Comparison of ENCODE assay signal across 8 cellular contexts in the genomic region with DNA sequence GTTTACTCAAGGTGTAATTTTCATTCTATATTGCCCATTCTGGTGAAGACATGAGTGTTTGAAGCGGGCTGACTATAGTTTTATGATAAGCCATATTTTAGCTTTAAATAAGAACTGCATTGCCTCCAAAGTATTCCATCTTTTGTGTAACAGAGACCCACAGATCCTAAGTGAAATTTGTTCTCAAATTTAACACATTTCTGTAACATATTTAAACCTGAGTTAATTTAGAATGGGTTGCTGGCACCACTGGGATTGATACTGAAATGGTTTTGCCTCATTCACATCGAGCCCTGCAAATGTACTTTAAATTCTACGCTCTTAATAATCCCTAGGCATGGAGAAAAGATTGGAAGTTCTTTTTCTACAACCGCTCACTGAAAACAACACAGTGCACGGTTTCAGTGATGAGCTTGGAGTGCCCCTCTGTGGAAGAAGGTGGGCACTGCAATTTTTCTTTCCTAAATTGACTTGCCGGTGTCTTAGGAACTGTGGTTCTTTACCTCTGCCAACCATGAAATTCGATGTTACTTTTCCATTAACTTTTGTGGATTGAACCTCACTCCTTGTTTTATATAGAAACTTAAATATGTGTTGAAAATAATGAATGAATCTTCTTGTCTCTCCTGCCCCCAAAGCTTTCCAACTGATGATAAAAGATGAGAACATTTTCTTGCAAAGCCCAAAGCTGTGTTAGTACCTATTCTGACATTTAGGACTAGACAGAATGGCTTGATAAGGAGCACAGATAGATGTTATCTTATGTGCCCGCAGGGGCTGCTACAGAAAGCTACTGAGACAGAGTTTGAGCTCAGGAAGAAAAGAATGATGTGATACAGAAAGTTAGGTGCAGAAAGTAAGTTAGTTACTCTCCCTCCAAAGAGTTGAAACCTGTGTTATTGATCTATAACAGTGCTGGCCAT.
DNase-seq lines count a peak whose midpoint lies in the region; ATAC-seq and TF ChIP-seq lines count a peak whose summit lies in the region.

No MANE protein-coding gene starts in this region.

- H3K27me3 Mint-ChIP-seq in activated naive CD8-positive, alpha-beta T cell treated with anti-CD3 and anti-CD28 coated beads for 36 hours: peaks cover 24% of the 10 kb centered on the region

- TF ChIP-seq POLR2A in heart left ventricle (IDR thresholded peaks at IDR 0.05): no peak

- no peaks in the 10 kb centered on the region for H3K36me3 ChIP-seq in HAP-1 (replicated peaks)
- H3K36me3 ChIP-seq in MG63: no peaks in the 10 kb centered on the region
- H3K36me3 ChIP-seq in heart left ventricle: no peaks in the 10 kb centered on the region

- in situ Hi-C loops in HAP-1 (cut with MboI; ENCODE audit: low sequenced_read_pairs): no loop called here

- TF ChIP-seq CTCF in heart left ventricle (IDR thresholded peaks at IDR 0.05): peak; percentile 74 to 92 (median 86)

- WGBS in heart left ventricle, 4 donors: 5 to 8% (median 5%) methylated on average over 8 of the region's 8 CpGs

- DNase-seq in GM04504 (ENCODE audit: low read depth) (peak; percentile 42), HAP-1 (ENCODE audit: low spot score in 2 of 2) (peak; percentile 69 to 76), MG63 (peak; percentile 44), SK-N-DZ (ENCODE audit: low spot score) (peak; percentile 69), heart left ventricle (peak in 3 of 5 donors; percentile 30 to 36 (median 32)), pons (ENCODE audit: low spot score) (peak; percentile 93), GOT3 (lab: John Stamatoyannopoulos, UW) (no peak)
- peak; percentile 44 for DNase-seq in activated naive CD8-positive, alpha-beta T cell treated with anti-CD3 and anti-CD28 coated beads for 36 hours

- peak; percentile 85 to 92 (median 86) for ATAC-seq in heart left ventricle

- H3K4me3 Mint-ChIP-seq in activated naive CD8-positive, alpha-beta T cell treated with anti-CD3 and anti-CD28 coated beads for 36 hours: peak overlapping the region; percentile 83

- H3K36me3 Mint-ChIP-seq in activated naive CD8-positive, alpha-beta T cell treated with anti-CD3 and anti-CD28 coated beads for 36 hours: no peaks in the 10 kb centered on the region

- peaks cover 8% of the 10 kb centered on the region for H3K4me1 ChIP-seq in HAP-1
- H3K4me1 ChIP-seq in heart left ventricle: peaks cover 0 to 16% (median 3%) of the 10 kb centered on the region in 12 donors

- no peak overlapping the region for H3K27ac ChIP-seq in heart left ventricle

- H3K27me3 ChIP-seq in HAP-1 (ENCODE audit: low read depth): peaks cover 21% of the 10 kb centered on the region
- peaks cover 20% of the 10 kb centered on the region for H3K27me3 ChIP-seq in MG63
- peaks cover 0 to 53% (median 22%) of the 10 kb centered on the region in 9 donors for H3K27me3 ChIP-seq in heart left ventricle

- H3K4me1 Mint-ChIP-seq in activated naive CD8-positive, alpha-beta T cell treated with anti-CD3 and anti-CD28 coated beads for 36 hours: peaks cover 10% of the 10 kb centered on the region

- H3K9me3 ChIP-seq in HAP-1 (no peaks in the 10 kb centered on the region), MG63 (no peaks in the 10 kb centered on the region), heart left ventricle (no peaks in the 10 kb centered on the region)

- H3K4me3 ChIP-seq in HAP-1: no peak overlapping the region
- no peak overlapping the region for H3K4me3 ChIP-seq in MG63
- H3K4me3 ChIP-seq in heart left ventricle: peak overlapping the region in 11 of 12 donors; percentile 46 to 68 (median 57)

- H3K9me3 Mint-ChIP-seq in activated naive CD8-positive, alpha-beta T cell treated with anti-CD3 and anti-CD28 coated beads for 36 hours: no peaks in the 10 kb centered on the region

- no peak overlapping the region for H3K27ac Mint-ChIP-seq in activated naive CD8-positive, alpha-beta T cell treated with anti-CD3 and anti-CD28 coated beads for 36 hours

- intact Hi-C loops in heart left ventricle (cut with DNase I): loop anchor here (1.0 to 10.0 kb wide), 9 partner anchors 429 to 1473 kb away; partner anchors contain the start of gene SOX2 (in 3 of the 10)

Comparison
In these comparisons a context has a peak if more than half of its experiments do, and no peak if none do; other contexts are left out.
1. H3K4me3 ChIP-seq: peak in heart left ventricle (11 of 12); none in HAP-1 (single experiment) and MG63 (single experiment).